Comparison of ENCODE assay signal across 8 cellular contexts in genomic region chr21:42219606-42220137, GRCh38. TPM values are rescaled to one million over a fixed set of nuclear protein-coding genes. Genes with fewer than 3 reads are reported as not detected.
DNase-seq lines count a peak whose midpoint lies in the region; ATAC-seq and TF ChIP-seq lines count a peak whose summit lies in the region.

No MANE protein-coding gene starts in this region.

- no peak overlapping the region for H3K4ac ChIP-seq in mesenchymal stem cell (ENCODE audit: low read depth in 1 of 2, low read length in 2 of 2)

- peak overlapping the region; percentile 76 for H3K4me2 ChIP-seq in mesenchymal stem cell (ENCODE audit: low read length, poor library complexity, severe bottlenecking)

- H2BK12ac ChIP-seq in mesenchymal stem cell (ENCODE audit: low read length in 2 of 2), result no peak overlapping the region

- peak overlapping the region; percentile 43 to 69 for H3K9ac ChIP-seq in duodenal mucosa (ENCODE audit: low read depth in 1 of 2, low read length in 2 of 2)
- H3K9ac ChIP-seq in mesenchymal stem cell (ENCODE audit: low read length), result peak overlapping the region; percentile 45

- H3K9me3 ChIP-seq in duodenal mucosa (ENCODE audit: control insufficient read depth in 1 of 2, low read length in 2 of 2) (no peaks in the 10 kb centered on the region), mesenchymal stem cell (ENCODE audit: control insufficient read depth, low read length) (peaks cover 4% of the 10 kb centered on the region), upper lobe of left lung (no peaks in the 10 kb centered on the region)

- H4K8ac ChIP-seq in mesenchymal stem cell (ENCODE audit: low read length), result no peak overlapping the region

- H3K27ac ChIP-seq in RWPE1 (peak overlapping the region; percentile 77), duodenal mucosa (ENCODE audit: low read depth, low read length) (peak overlapping the region; percentile 36), mesenchymal stem cell (ENCODE audit: low read length, poor library complexity, severe bottlenecking) (no peak overlapping the region), upper lobe of left lung (peak overlapping the region; percentile 84 to 94 (median 90))

- H3K18ac ChIP-seq in mesenchymal stem cell (ENCODE audit: low read depth in 1 of 2, low read length in 2 of 2), result no peak overlapping the region

- peak; percentile 32 for ATAC-seq in GM18511 (IDR thresholded peaks at IDR 0.05; ENCODE audit: unreplicated experiment)
- peak; percentile 1 to 70 for ATAC-seq in upper lobe of left lung (ENCODE audit: low FRiP score in 2 of 2)
- no peak for ATAC-seq in omental fat pad (ENCODE audit: low FRiP score)

- H3K4me3 ChIP-seq in AG09309 (ENCODE audit: control insufficient read depth, low read depth, low read length) (peak overlapping the region; percentile 4; the same call in 1 of the 2 replicates), duodenal mucosa (ENCODE audit: low read depth in 1 of 2, low read length in 2 of 2) (peak overlapping the region; percentile 72 to 76), mesenchymal stem cell (ENCODE audit: insufficient read depth in 1 of 2, low read depth in 1 of 2, low read length in 2 of 2) (peak overlapping the region; percentile 45 to 77), upper lobe of left lung (peak overlapping the region; percentile 53 to 75 (median 68))

- CTCF ChIA-PET in RWPE1 (lab: Yijun Ruan, JAX), result interaction anchor here (0.6 to 2.4 kb wide), 2 partner anchors 18 to 74 kb away, joined by 3 to 11 read pairs; no protein-coding TSS in a partner anchor

- TF ChIP-seq EP300 in upper lobe of left lung (IDR thresholded peaks at IDR 0.05), result no peak

- H3K27me3 ChIP-seq in duodenal mucosa (ENCODE audit: control insufficient read depth in 1 of 2, insufficient read depth in 2 of 2, low read length in 2 of 2) (peaks cover 0 to 5% of the 10 kb centered on the region in 2 donors), mesenchymal stem cell (ENCODE audit: control insufficient read depth in 1 of 2, insufficient read depth in 1 of 2, low read length in 2 of 2) (peaks cover 84 to 86% of the 10 kb centered on the region in 2 experiments), upper lobe of left lung (no peaks in the 10 kb centered on the region)

- no peaks in the 10 kb centered on the region for H3K79me1 ChIP-seq in mesenchymal stem cell (replicated peaks; ENCODE audit: low read length, poor library complexity, severe bottlenecking)

- POLR2A ChIA-PET in RWPE1 (lab: Yijun Ruan, JAX; ENCODE audit: low non-redundant PET), result no interaction called here

- TF ChIP-seq CTCF in AG09309 (IDR thresholded peaks at IDR 0.05; ENCODE audit: control insufficient read depth, insufficient read depth, low read depth, low read length, missing control alignments) (no peak), RWPE1 (conservative IDR thresholded peaks at IDR 0.05; ENCODE audit: low read depth) (no peak), upper lobe of left lung (IDR thresholded peaks at IDR 0.05) (no peak), omental fat pad (IDR thresholded peaks at IDR 0.05) (no peak)

- TF ChIP-seq POLR2A in upper lobe of left lung (IDR thresholded peaks at IDR 0.05), result no peak
- no peak for TF ChIP-seq POLR2A in erythroblast (IDR thresholded peaks at IDR 0.05; ENCODE audit: low read length)

- H2BK15ac ChIP-seq in mesenchymal stem cell (ENCODE audit: low read depth, poor library complexity, severe bottlenecking), result no peak overlapping the region

- H4K91ac ChIP-seq in mesenchymal stem cell (ENCODE audit: low read length), result no peak overlapping the region

- H3K4me1 ChIP-seq in duodenal mucosa (ENCODE audit: control insufficient read depth in 1 of 2, insufficient read depth in 2 of 2, low read length in 2 of 2) (peaks cover 10 to 20% of the 10 kb centered on the region in 2 donors), mesenchymal stem cell (ENCODE audit: control insufficient read depth, insufficient read depth, low read depth, low read length) (peaks cover 18% of the 10 kb centered on the region), upper lobe of left lung (peaks cover 28 to 50% (median 36%) of the 10 kb centered on the region in 4 donors)

- H2AK5ac ChIP-seq in mesenchymal stem cell (ENCODE audit: low read length, severe bottlenecking), result no peak overlapping the region

- no peak overlapping the region for H2BK5ac ChIP-seq in mesenchymal stem cell (ENCODE audit: low read depth, low read length, poor library complexity, severe bottlenecking)

- no peak overlapping the region for H2BK120ac ChIP-seq in mesenchymal stem cell (ENCODE audit: low read depth, low read length)

- no peak overlapping the region for H3K14ac ChIP-seq in mesenchymal stem cell (ENCODE audit: low read length in 2 of 2)

- no peak overlapping the region for H3K23ac ChIP-seq in mesenchymal stem cell (ENCODE audit: low read length in 2 of 2)

- H3K36me3 ChIP-seq in duodenal mucosa (ENCODE audit: control insufficient read depth in 1 of 2, insufficient read depth in 2 of 2, low read length in 2 of 2), result no peaks in the 10 kb centered on the region
- H3K36me3 ChIP-seq in mesenchymal stem cell (ENCODE audit: control insufficient read depth in 1 of 2, insufficient read depth in 2 of 2, low read depth in 1 of 2, low read length in 2 of 2), result no peaks in the 10 kb centered on the region
- H3K36me3 ChIP-seq in upper lobe of left lung, result peaks cover 0 to 3% (median 0%) of the 10 kb centered on the region in 4 donors

- no peak overlapping the region for H2AFZ ChIP-seq in mesenchymal stem cell (ENCODE audit: low read depth, low read length)

- no peak for DNase-seq in AG09309 (ENCODE audit: low read depth)
- DNase-seq in RWPE1 (ENCODE audit: low spot score), result no peak
- DNase-seq in mesenchymal stem cell, result no peak
- peak in 1 of 2 donors; percentile 90 for DNase-seq in upper lobe of left lung
- DNase-seq in erythroblast (lab: John Stamatoyannopoulos, UW), result no peak
- DNase-seq in omental fat pad (ENCODE audit: low spot score), result no peak

- WGBS in mesenchymal stem cell, result 6% methylated on average over 41 of the region's 41 CpGs
- WGBS in upper lobe of left lung, 2 donors, result 1% methylated on average over 21 of the region's 41 CpGs

RNA-seq across cellular contexts. Expression of gene ABCG1, which starts 0.7 kb away (rescaled TPM):
- 3.1 TPM for polyA plus RNA-seq in mesenchymal stem cell (2013, experiment 1 of 2)
- 3.1 TPM for polyA plus RNA-seq in mesenchymal stem cell (2013, experiment 2 of 2)
- total RNA-seq in upper lobe of left lung, result 100 to 1,000 TPM in 2 of 6 donors, 10 to 100 TPM in 4; 56.7 to 130 (median 79.8) TPM
- 10 to 100 TPM in 3 of 4 donors, 1 to 10 TPM in 1; 9.8 to 45.1 (median 30.2) TPM for total RNA-seq in omental fat pad

Comparison
In these comparisons a context has a peak if more than half of its experiments do, and no peak if none do; other contexts are left out.
1. H3K4me3 ChIP-seq: peak in every context shown above with its lines; median percentile 74 in duodenal mucosa; 68 in upper lobe of left lung; 61 in mesenchymal stem cell; 4 in AG09309.